17 cellular contexts compared by ENCODE assay signal in the genomic region with DNA sequence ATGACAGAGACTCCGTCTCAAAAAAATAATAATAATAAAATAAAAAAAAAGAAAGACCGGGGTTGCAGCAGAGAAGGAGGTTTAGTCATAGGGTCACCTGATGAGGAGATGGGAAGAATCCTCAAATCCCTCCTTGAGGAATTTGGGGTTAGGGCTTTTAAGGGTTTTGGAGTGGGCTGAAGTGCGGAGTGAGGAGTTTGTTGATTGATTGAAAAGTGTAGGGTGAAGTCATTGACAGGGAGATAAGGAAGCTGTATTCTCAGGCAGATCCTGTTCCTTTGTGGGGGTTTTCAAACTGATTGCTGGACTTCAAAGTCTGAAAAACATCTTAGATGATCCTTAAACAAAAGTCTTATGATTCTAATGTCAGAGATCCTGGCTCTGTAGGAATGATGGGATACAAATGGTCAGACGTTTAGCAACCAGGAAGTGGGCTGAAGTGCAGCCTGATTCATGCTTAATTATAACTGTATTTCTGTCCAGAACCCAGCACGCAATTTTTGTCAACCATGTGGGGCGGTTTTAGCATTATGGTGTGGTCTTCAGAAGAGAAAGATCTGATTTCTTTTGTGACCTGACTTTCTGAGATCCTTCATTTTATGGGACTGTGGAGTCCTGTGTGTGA. TPM values are rescaled to one million over a fixed set of nuclear protein-coding genes. Genes with fewer than 3 reads are reported as not detected.
DNase-seq lines count a peak whose midpoint lies in the region; ATAC-seq, FAIRE-seq and TF ChIP-seq lines count a peak whose summit lies in the region.
"Had no signal": no experiment of that assay in that cellular context is flagged by ENCODE, and none has a peak within 500 bp of the region (broad histone marks: within the 10 kb centered on the region; RNA-seq: fewer than 3 reads in every experiment).

No MANE protein-coding gene starts in this region.

- TF ChIP-seq RAD21 in SK-N-SH (IDR thresholded peaks at IDR 0.05; ENCODE audit: low read length) (no peak), K562 (CRISPR knock-in tag; conservative IDR thresholded peaks at IDR 0.05 in 1 of 2, IDR thresholded peaks at IDR 0.05 in 1 of 2) (no peak)

- TF ChIP-seq EP300 in SK-N-SH (IDR thresholded peaks at IDR 0.05; ENCODE audit: borderline replicate concordance in 1 of 2, low read depth in 1 of 2, low read length in 1 of 2) (no peak), K562 (IDR thresholded peaks at IDR 0.05; ENCODE audit: low read length) (no peak)

- H3K9me1 ChIP-seq in K562 (ENCODE audit: control insufficient read depth, insufficient read depth, low read length): no peaks in the 10 kb centered on the region

- H3K4me3 ChIP-seq in SK-N-SH (ENCODE audit: low read depth in 2 of 2, low read length in 1 of 2) (no peak overlapping the region), K562 (no peak overlapping the region), adrenal gland (no peak overlapping the region)
- H3K4me3 ChIP-seq: SK-N-MC had no signal

- POLR2A ChIA-PET in SK-N-SH (lab: Yijun Ruan, JAX): no interaction called here
- POLR2A ChIA-PET in K562 (lab: Yijun Ruan, JAX): interaction anchor here (0.8 kb wide), 1 partner anchor 32 kb away, joined by 3 read pairs; no protein-coding TSS in a partner anchor

- TF ChIP-seq CTCF in SK-N-SH (IDR thresholded peaks at IDR 0.05): no peak
- no peak for TF ChIP-seq CTCF in K562 (IDR thresholded peaks at IDR 0.05 in 2 of 3, conservative IDR thresholded peaks at IDR 0.05 in 1 of 3; ENCODE audit: insufficient read depth in 2 of 3, low read depth in 1 of 3, low read length in 3 of 3)
- no peak for TF ChIP-seq CTCF in osteocyte (IDR thresholded peaks at IDR 0.05)
- no peak for TF ChIP-seq CTCF in adrenal gland (IDR thresholded peaks at IDR 0.05)

- ATAC-seq in SK-N-SH treated with all-trans-retinoic acid at 6 μM for 48 hours: no peak
- no peak for ATAC-seq in K562
- ATAC-seq in GM21515 (IDR thresholded peaks at IDR 0.05; ENCODE audit: unreplicated experiment): no peak

- 73% methylated on average over 6 of the region's 6 CpGs for WGBS in SK-N-SH (ENCODE audit: low lambda C conversion rate)
- WGBS in K562 (ENCODE audit: insufficient coverage, low coverage, missing lambda C conversion rate): 55% methylated on average over 6 of the region's 6 CpGs
- 73 to 86% (median 81%) methylated on average over 6 of the region's 6 CpGs for WGBS in adrenal gland, 4 donors

- H3K27ac ChIP-seq in SK-N-SH (ENCODE audit: low read depth in 2 of 2, low read length in 1 of 2): no peak overlapping the region
- H3K27ac ChIP-seq in K562 (ENCODE audit: extremely low read depth, low read depth, low read length): no peak overlapping the region
- no peak overlapping the region for H3K27ac ChIP-seq in adrenal gland
- H3K27ac ChIP-seq: SK-N-MC had no signal

- H3K4me1 ChIP-seq in SK-N-SH (ENCODE audit: control insufficient read depth in 1 of 2, insufficient read depth in 2 of 2, low read depth in 1 of 2, low read length in 1 of 2) (no peaks in the 10 kb centered on the region; a peak in 1 of 4 replicates), K562 (replicated peaks in 1 of 2; ENCODE audit: control insufficient read depth in 2 of 2, insufficient read depth in 2 of 2, low read length in 2 of 2) (peaks cover 0 to 6% of the 10 kb centered on the region in 2 experiments; a peak in 2 of 5 replicates), adrenal gland (replicated peaks in 1 of 2) (peaks cover 18 to 41% of the 10 kb centered on the region in 2 donors)

- H3K4me2 ChIP-seq in SK-N-SH: no peak overlapping the region
- no peak overlapping the region for H3K4me2 ChIP-seq in K562 (ENCODE audit: insufficient read depth, low read length)

- H3K36me3 ChIP-seq in SK-N-SH (replicated peaks in 1 of 2; ENCODE audit: control insufficient read depth in 1 of 2, insufficient read depth in 2 of 2, low read length in 1 of 2): peaks cover 0 to 3% of the 10 kb centered on the region in 2 experiments
- peaks cover 7% of the 10 kb centered on the region; the same call in 1 of the 3 replicates for H3K36me3 ChIP-seq in K562 (ENCODE audit: control insufficient read depth, insufficient read depth, low read length)
- H3K36me3 ChIP-seq in adrenal gland (replicated peaks in 1 of 2): no peaks in the 10 kb centered on the region

- peaks cover 43% of the 10 kb centered on the region for H3K4me1 Mint-ChIP-seq in osteocyte (ENCODE audit: unreplicated experiment)

- H3K27me3 ChIP-seq in SK-N-SH (ENCODE audit: insufficient read depth) (no peaks in the 10 kb centered on the region), K562 (ENCODE audit: control insufficient read depth in 2 of 2, insufficient read depth in 2 of 2, low read length in 2 of 2) (no peaks in the 10 kb centered on the region), adrenal gland (no peaks in the 10 kb centered on the region)

- TF ChIP-seq POLR2A in K562 (conservative IDR thresholded peaks at IDR 0.05): no peak
- TF ChIP-seq POLR2A in adrenal gland (IDR thresholded peaks at IDR 0.05): no peak

- H2AFZ ChIP-seq in SK-N-SH (ENCODE audit: low read depth): no peak overlapping the region; the same call in 1 of the 2 replicates
- H2AFZ ChIP-seq in K562 (ENCODE audit: low read depth, low read length): no peak overlapping the region

- H3F3A ChIP-seq in SK-N-SH (replicated peaks; ENCODE audit: insufficient read depth): peaks cover 5% of the 10 kb centered on the region

- H3K36me3 Mint-ChIP-seq in osteocyte (ENCODE audit: unreplicated experiment): peaks cover 5% of the 10 kb centered on the region

- peaks cover 18% of the 10 kb centered on the region; the same call in 1 of the 2 replicates for H3K79me2 ChIP-seq in SK-N-SH (ENCODE audit: insufficient read depth)
- H3K79me2 ChIP-seq in K562 (ENCODE audit: control insufficient read depth, insufficient read depth, low read length): peaks cover 16% of the 10 kb centered on the region

- no TSS peak for BruUV-seq in K562 (replicated peaks; lab: Mats Ljungman, UMichigan)

- in situ Hi-C loops in K562 (cut with MboI): no loop called here

- DNase-seq in SK-N-SH (no peak), LHCN-M2 (ENCODE audit: low read depth) (peak; percentile 59), K562 (ENCODE audit: extremely low read depth in 1 of 4, low spot score in 3 of 4) (no peak), osteocyte (ENCODE audit: extremely low spot score, unreplicated experiment) (no peak), SW 1271 (lab: John Stamatoyannopoulos, UW) (no peak), adrenal gland (no peak)
- DNase-seq: DND-41; effector CD8-positive, alpha-beta T cell; hypothalamus; mammary epithelial cell; NCI-H1436 treated with DMSO at 0.1 percent for 48 hours; NCI-H526 treated with DMSO at 0.1 percent for 48 hours; substantia nigra had no signal

- H3K9ac ChIP-seq in SK-N-SH (no peak overlapping the region), K562 (ENCODE audit: insufficient read depth in 1 of 2, low read depth in 2 of 2, low read length in 2 of 2) (no peak overlapping the region)

- H3K27me3 Mint-ChIP-seq in osteocyte (ENCODE audit: unreplicated experiment): no peaks in the 10 kb centered on the region

- H3K9me3 ChIP-seq in SK-N-SH (no peaks in the 10 kb centered on the region), K562 (replicated peaks; ENCODE audit: control insufficient read depth, insufficient read depth, low read depth, low read length) (no peaks in the 10 kb centered on the region), adrenal gland (replicated peaks in 1 of 3) (no peaks in the 10 kb centered on the region)

- intact Hi-C loops in K562 (cut with micrococcal nuclease) (no loop called here), adrenal gland (cut with DNase I) (no loop called here)

- H4K20me1 ChIP-seq in SK-N-SH (ENCODE audit: insufficient read depth) (no peaks in the 10 kb centered on the region), K562 (replicated peaks; ENCODE audit: control insufficient read depth, insufficient read depth, low read length) (no peaks in the 10 kb centered on the region)

- no peak for FAIRE-seq in K562 (lab: Jason Lieb, UNC)
- FAIRE-seq: A204.1 had no signal

- no peaks in the 10 kb centered on the region for H3K9me2 ChIP-seq in SK-N-SH

- H3K4me3 Mint-ChIP-seq in osteocyte (ENCODE audit: unreplicated experiment): no peak overlapping the region

- H3K9me3 Mint-ChIP-seq in osteocyte (ENCODE audit: unreplicated experiment): no peaks in the 10 kb centered on the region

- CTCF ChIA-PET in SK-N-SH (lab: Yijun Ruan, JAX): no interaction called here
- CTCF ChIA-PET in K562 (lab: Yijun Ruan, JAX; ENCODE audit: low intra/inter-chr PET ratio): no interaction called here

- peak overlapping the region; percentile 25 for H3K27ac Mint-ChIP-seq in osteocyte (ENCODE audit: unreplicated experiment)

RNA-seq across cellular contexts. Expression of a gene that starts 16.0 kb away (rescaled TPM):
- polyA plus RNA-seq in SK-N-SH (2012; rRNA removed) (18.4 and 19.8 TPM in 2 replicates), K562 (2011; rRNA removed) (16.5 and 18.5 TPM in 2 replicates), K562 (2014; fragmentation: Illumina TruSeq; extraction: Trizol) (12.1 and 15.6 TPM in 2 replicates), K562 (2014; fragmentation: Nextera tagmentation; extraction: Ambion mirVana) (10 to 100 TPM; 14.1 to 23.2 TPM), K562 (2014; rRNA removed) (10.6 and 12.9 TPM in 2 replicates), adrenal gland (10 to 100 TPM; 18.0 to 20.2 (median 18.7) TPM)
- polyA plus RNA-seq in SK-N-SH (2012; cell fraction: cytosol; rRNA removed): 10.4 and 14.4 TPM in 2 replicates
- 25.6 and 28.8 TPM in 2 replicates for polyA plus RNA-seq in SK-N-SH (2012; cell fraction: nucleus; rRNA removed)
- total RNA-seq in LHCN-M2 (2014; rRNA removed) (13.9 and 17.4 TPM in 2 replicates), K562 (2014; rRNA removed) (6.9 and 7.3 TPM in 2 replicates), K562 (2014; rRNA removed; fragmentation: Illumina TruSeq; extraction: Trizol) (8.9 and 11.7 TPM in 2 replicates), K562 (2015; rRNA removed; fragmentation: Illumina TruSeq; extraction: Trizol) (10.9 and 11.0 TPM in 2 replicates), K562 (2021) (12.2 and 13.8 TPM in 2 replicates), osteocyte (18.6 and 23.2 TPM in 2 replicates), adrenal gland (10 to 100 TPM; 12.2 to 27.2 (median 25.0) TPM)
- polyA plus RNA-seq in LHCN-M2 (2012): 12.8 TPM
- 47.5 and 49.5 TPM in 2 replicates for total RNA-seq in K562 (2011; cell fraction: chromatin; rRNA removed; ENCODE audit: low replicate concordance)
- total RNA-seq in K562 (2011; cell fraction: nucleolus; rRNA removed): 29.6 and 31.0 TPM in 2 replicates
- 18.6 and 28.7 TPM in 2 replicates for total RNA-seq in K562 (2011; cell fraction: nucleoplasm; rRNA removed)
- polyA plus RNA-seq in K562 (2011; cell fraction: cytosol; rRNA removed): 18.8 and 20.8 TPM in 2 replicates
- polyA plus RNA-seq in K562 (2011; cell fraction: nucleus; rRNA removed): 31.7 and 33.9 TPM in 2 replicates
- polyA plus RNA-seq in K562 (2012): 10.2 and 13.4 TPM in 2 replicates
- 24.4 and 25.7 TPM in 2 replicates for polyA minus RNA-seq in K562 (2011; rRNA and poly(A)+ RNA removed)
- polyA minus RNA-seq in K562 (2011; cell fraction: cytosol; rRNA and poly(A)+ RNA removed): 13.8 and 21.2 TPM in 2 replicates
- 17.5 and 42.0 TPM in 2 replicates for polyA minus RNA-seq in K562 (2011; cell fraction: nucleus; rRNA and poly(A)+ RNA removed)

RNA-seq across cellular contexts. Expression of a gene that starts 30.6 kb away (rescaled TPM):
- polyA plus RNA-seq in SK-N-SH (2012; rRNA removed) (14.2 and 14.8 TPM in 2 replicates), K562 (2011; rRNA removed) (0.05 and 0.17 TPM in 2 replicates), K562 (2014; fragmentation: Illumina TruSeq; extraction: Trizol) (0.21 and 0.25 TPM in 2 replicates), K562 (2014; fragmentation: Nextera tagmentation; extraction: Ambion mirVana) (not detected), K562 (2014; rRNA removed) (0.30 and 0.53 TPM in 2 replicates), adrenal gland (1 to 10 TPM; 3.6 to 8.6 (median 5.8) TPM)
- polyA plus RNA-seq in SK-N-SH (2012; cell fraction: cytosol; rRNA removed): 10.6 and 12.3 TPM in 2 replicates
- polyA plus RNA-seq in SK-N-SH (2012; cell fraction: nucleus; rRNA removed): 31.4 and 35.1 TPM in 2 replicates
- total RNA-seq in LHCN-M2 (2014; rRNA removed) (17.6 and 23.1 TPM in 2 replicates), K562 (2014; rRNA removed) (0.08 and 0.09 TPM in 2 replicates), K562 (2014; rRNA removed; fragmentation: Illumina TruSeq; extraction: Trizol) (0.13 and 0.15 TPM in 2 replicates), K562 (2015; rRNA removed; fragmentation: Illumina TruSeq; extraction: Trizol) (0.08 and 0.14 TPM in 2 replicates), K562 (2021) (0.11 and 0.16 TPM in 2 replicates), osteocyte (27.5 and 27.6 TPM in 2 replicates), adrenal gland (1 to 10 TPM in 7 of 8 donors, under 1 TPM in 1; 0.95 to 8.9 (median 3.2) TPM)
- 24.1 TPM for polyA plus RNA-seq in LHCN-M2 (2012)
- total RNA-seq in K562 (2011; cell fraction: chromatin; rRNA removed; ENCODE audit: low replicate concordance): 0.16 and 0.35 TPM in 2 replicates
- 0.17 TPM in 1 of 2 replicates, not detected in the other for total RNA-seq in K562 (2011; cell fraction: nucleolus; rRNA removed)
- 0.15 TPM in 1 of 2 replicates, not detected in the other for total RNA-seq in K562 (2011; cell fraction: nucleoplasm; rRNA removed)
- polyA plus RNA-seq in K562 (2011; cell fraction: cytosol; rRNA removed): 0.12 and 0.31 TPM in 2 replicates
- polyA plus RNA-seq in K562 (2011; cell fraction: nucleus; rRNA removed): 0.41 and 0.68 TPM in 2 replicates
- polyA plus RNA-seq in K562 (2012): 0.49 and 0.64 TPM in 2 replicates
- 0.25 TPM in 1 of 2 replicates, not detected in the other for polyA minus RNA-seq in K562 (2011; rRNA and poly(A)+ RNA removed)
- polyA minus RNA-seq in K562 (2011; cell fraction: cytosol; rRNA and poly(A)+ RNA removed): not detected in 2 replicates
- polyA minus RNA-seq in K562 (2011; cell fraction: nucleus; rRNA and poly(A)+ RNA removed): not detected in 2 replicates
